In the genomic region with DNA sequence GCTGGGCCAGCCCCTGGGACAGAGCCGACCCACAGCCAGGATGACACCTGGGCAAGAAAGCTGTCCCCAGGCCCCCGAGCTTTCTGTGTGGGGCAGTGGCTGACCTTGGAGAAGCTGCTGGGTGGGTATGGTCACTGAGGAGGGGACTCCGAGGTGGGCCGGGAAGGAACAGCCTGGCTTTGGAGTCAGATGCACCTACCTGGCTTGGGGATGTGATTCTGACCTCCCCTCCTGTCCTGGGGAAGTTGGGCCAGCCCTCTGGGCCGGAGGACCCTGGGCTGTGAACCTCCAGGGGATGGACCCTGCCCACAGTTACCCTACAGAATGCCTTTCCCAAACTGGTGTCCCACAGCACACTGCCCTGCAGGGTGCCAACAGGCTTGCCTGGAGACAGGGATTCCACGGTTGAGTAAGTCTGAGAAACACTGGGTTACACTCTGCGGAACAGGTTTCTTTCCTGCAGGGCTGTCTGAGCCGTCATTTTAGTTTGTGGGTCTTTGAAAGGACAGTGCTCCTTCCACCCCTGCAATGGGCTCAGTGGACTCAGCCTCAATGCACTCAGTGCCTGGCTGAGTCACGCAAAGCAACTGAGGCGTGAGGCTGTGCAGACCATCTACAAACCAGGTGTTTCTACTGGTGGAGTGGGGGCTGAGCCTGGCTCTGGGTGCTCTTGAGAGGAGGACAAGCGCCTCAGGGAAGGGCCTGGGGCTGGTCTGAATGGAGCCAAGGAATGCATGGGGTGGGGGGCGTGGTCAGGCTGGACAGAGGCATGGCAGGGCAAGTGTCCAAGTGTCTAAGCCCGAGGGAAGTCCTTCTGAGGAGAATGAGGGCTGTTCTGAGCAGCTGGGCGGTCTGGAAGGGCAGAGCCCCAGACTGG, we compare ENCODE assay signal across 2 cellular contexts.
TF ChIP-seq lines count a peak whose summit lies in the region.

No MANE protein-coding gene starts in this region.

TF ChIP-seq in IMR-90, 13 proteins besides CTCF, POLR2A, EP300 and RAD21:
- no peak for TF ChIP-seq FOS (IDR thresholded peaks at IDR 0.05; ENCODE audit: low read depth, low read length)
- no peak for TF ChIP-seq NFE2L2 (IDR thresholded peaks at IDR 0.05; ENCODE audit: low read depth, low read length)
- TF ChIP-seq SMC3 (IDR thresholded peaks at IDR 0.05; ENCODE audit: low read depth, low read length), result no peak
- no peak for TF ChIP-seq CHD1 (IDR thresholded peaks at IDR 0.05; ENCODE audit: low read depth, low read length)
- TF ChIP-seq, protein P1, sequence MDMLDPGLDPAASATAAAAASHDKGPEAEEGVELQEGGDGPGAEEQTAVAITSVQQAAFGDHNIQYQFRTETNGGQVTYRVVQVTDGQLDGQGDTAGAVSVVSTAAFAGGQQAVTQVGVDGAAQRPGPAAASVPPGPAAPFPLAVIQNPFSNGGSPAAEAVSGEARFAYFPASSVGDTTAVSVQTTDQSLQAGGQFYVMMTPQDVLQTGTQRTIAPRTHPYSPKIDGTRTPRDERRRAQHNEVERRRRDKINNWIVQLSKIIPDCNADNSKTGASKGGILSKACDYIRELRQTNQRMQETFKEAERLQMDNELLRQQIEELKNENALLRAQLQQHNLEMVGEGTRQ (IDR thresholded peaks at IDR 0.05; ENCODE audit: low read depth, low read length), result no peak
- no peak for TF ChIP-seq CEBPB (IDR thresholded peaks at IDR 0.05; ENCODE audit: low read depth, low read length)
- TF ChIP-seq RCOR1 (IDR thresholded peaks at IDR 0.05; ENCODE audit: insufficient replicate concordance, low read length), result no peak
- TF ChIP-seq, protein P2, sequence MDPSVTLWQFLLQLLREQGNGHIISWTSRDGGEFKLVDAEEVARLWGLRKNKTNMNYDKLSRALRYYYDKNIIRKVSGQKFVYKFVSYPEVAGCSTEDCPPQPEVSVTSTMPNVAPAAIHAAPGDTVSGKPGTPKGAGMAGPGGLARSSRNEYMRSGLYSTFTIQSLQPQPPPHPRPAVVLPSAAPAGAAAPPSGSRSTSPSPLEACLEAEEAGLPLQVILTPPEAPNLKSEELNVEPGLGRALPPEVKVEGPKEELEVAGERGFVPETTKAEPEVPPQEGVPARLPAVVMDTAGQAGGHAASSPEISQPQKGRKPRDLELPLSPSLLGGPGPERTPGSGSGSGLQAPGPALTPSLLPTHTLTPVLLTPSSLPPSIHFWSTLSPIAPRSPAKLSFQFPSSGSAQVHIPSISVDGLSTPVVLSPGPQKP (IDR thresholded peaks at IDR 0.05; ENCODE audit: borderline replicate concordance, low read depth, low read length), result no peak
- no peak for TF ChIP-seq RFX5 (IDR thresholded peaks at IDR 0.05; ENCODE audit: low read depth, low read length)
- no peak for TF ChIP-seq MAZ (IDR thresholded peaks at IDR 0.05; ENCODE audit: borderline replicate concordance, low read depth, low read length)
- TF ChIP-seq MXI1 (IDR thresholded peaks at IDR 0.05; ENCODE audit: borderline replicate concordance, low read depth, low read length), result no peak
- no peak for TF ChIP-seq MAFK (IDR thresholded peaks at IDR 0.05; ENCODE audit: low read depth, low read length)
- TF ChIP-seq BHLHE40 (IDR thresholded peaks at IDR 0.05; ENCODE audit: low read depth, low read length), result no peak

TF ChIP-seq in H1, 55 proteins besides CTCF, POLR2A, EP300 and RAD21:
- TF ChIP-seq SIN3A (conservative IDR thresholded peaks at IDR 0.05 in 1 of 2, IDR thresholded peaks at IDR 0.05 in 1 of 2; ENCODE audit: low read depth in 1 of 2, low read length in 2 of 2) (no peak), RNF2 (IDR thresholded peaks at IDR 0.05; ENCODE audit: borderline replicate concordance, low read depth, low read length, missing control alignments, poor library complexity, severe bottlenecking) (no peak), SP4 (IDR thresholded peaks at IDR 0.05; ENCODE audit: low read length) (no peak), KDM1A (IDR thresholded peaks at IDR 0.05; ENCODE audit: borderline replicate concordance, low read length) (no peak), KDM4A (IDR thresholded peaks at IDR 0.05; ENCODE audit: low read depth, low read length, severe bottlenecking) (no peak), SAP30 (IDR thresholded peaks at IDR 0.05; ENCODE audit: insufficient read depth, insufficient replicate concordance, low read length) (no peak), YY1 (IDR thresholded peaks at IDR 0.05; ENCODE audit: low read depth, low read length) (no peak), NRF1 (IDR thresholded peaks at IDR 0.05; ENCODE audit: low read depth, low read length) (no peak), JUND (IDR thresholded peaks at IDR 0.05; ENCODE audit: low read length) (no peak), BACH1 (IDR thresholded peaks at IDR 0.05; ENCODE audit: low read length) (no peak)
- TF ChIP-seq, protein P3, sequence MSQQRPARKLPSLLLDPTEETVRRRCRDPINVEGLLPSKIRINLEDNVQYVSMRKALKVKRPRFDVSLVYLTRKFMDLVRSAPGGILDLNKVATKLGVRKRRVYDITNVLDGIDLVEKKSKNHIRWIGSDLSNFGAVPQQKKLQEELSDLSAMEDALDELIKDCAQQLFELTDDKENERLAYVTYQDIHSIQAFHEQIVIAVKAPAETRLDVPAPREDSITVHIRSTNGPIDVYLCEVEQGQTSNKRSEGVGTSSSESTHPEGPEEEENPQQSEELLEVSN (IDR thresholded peaks at IDR 0.05), result no peak
- TF ChIP-seq, protein P4, sequence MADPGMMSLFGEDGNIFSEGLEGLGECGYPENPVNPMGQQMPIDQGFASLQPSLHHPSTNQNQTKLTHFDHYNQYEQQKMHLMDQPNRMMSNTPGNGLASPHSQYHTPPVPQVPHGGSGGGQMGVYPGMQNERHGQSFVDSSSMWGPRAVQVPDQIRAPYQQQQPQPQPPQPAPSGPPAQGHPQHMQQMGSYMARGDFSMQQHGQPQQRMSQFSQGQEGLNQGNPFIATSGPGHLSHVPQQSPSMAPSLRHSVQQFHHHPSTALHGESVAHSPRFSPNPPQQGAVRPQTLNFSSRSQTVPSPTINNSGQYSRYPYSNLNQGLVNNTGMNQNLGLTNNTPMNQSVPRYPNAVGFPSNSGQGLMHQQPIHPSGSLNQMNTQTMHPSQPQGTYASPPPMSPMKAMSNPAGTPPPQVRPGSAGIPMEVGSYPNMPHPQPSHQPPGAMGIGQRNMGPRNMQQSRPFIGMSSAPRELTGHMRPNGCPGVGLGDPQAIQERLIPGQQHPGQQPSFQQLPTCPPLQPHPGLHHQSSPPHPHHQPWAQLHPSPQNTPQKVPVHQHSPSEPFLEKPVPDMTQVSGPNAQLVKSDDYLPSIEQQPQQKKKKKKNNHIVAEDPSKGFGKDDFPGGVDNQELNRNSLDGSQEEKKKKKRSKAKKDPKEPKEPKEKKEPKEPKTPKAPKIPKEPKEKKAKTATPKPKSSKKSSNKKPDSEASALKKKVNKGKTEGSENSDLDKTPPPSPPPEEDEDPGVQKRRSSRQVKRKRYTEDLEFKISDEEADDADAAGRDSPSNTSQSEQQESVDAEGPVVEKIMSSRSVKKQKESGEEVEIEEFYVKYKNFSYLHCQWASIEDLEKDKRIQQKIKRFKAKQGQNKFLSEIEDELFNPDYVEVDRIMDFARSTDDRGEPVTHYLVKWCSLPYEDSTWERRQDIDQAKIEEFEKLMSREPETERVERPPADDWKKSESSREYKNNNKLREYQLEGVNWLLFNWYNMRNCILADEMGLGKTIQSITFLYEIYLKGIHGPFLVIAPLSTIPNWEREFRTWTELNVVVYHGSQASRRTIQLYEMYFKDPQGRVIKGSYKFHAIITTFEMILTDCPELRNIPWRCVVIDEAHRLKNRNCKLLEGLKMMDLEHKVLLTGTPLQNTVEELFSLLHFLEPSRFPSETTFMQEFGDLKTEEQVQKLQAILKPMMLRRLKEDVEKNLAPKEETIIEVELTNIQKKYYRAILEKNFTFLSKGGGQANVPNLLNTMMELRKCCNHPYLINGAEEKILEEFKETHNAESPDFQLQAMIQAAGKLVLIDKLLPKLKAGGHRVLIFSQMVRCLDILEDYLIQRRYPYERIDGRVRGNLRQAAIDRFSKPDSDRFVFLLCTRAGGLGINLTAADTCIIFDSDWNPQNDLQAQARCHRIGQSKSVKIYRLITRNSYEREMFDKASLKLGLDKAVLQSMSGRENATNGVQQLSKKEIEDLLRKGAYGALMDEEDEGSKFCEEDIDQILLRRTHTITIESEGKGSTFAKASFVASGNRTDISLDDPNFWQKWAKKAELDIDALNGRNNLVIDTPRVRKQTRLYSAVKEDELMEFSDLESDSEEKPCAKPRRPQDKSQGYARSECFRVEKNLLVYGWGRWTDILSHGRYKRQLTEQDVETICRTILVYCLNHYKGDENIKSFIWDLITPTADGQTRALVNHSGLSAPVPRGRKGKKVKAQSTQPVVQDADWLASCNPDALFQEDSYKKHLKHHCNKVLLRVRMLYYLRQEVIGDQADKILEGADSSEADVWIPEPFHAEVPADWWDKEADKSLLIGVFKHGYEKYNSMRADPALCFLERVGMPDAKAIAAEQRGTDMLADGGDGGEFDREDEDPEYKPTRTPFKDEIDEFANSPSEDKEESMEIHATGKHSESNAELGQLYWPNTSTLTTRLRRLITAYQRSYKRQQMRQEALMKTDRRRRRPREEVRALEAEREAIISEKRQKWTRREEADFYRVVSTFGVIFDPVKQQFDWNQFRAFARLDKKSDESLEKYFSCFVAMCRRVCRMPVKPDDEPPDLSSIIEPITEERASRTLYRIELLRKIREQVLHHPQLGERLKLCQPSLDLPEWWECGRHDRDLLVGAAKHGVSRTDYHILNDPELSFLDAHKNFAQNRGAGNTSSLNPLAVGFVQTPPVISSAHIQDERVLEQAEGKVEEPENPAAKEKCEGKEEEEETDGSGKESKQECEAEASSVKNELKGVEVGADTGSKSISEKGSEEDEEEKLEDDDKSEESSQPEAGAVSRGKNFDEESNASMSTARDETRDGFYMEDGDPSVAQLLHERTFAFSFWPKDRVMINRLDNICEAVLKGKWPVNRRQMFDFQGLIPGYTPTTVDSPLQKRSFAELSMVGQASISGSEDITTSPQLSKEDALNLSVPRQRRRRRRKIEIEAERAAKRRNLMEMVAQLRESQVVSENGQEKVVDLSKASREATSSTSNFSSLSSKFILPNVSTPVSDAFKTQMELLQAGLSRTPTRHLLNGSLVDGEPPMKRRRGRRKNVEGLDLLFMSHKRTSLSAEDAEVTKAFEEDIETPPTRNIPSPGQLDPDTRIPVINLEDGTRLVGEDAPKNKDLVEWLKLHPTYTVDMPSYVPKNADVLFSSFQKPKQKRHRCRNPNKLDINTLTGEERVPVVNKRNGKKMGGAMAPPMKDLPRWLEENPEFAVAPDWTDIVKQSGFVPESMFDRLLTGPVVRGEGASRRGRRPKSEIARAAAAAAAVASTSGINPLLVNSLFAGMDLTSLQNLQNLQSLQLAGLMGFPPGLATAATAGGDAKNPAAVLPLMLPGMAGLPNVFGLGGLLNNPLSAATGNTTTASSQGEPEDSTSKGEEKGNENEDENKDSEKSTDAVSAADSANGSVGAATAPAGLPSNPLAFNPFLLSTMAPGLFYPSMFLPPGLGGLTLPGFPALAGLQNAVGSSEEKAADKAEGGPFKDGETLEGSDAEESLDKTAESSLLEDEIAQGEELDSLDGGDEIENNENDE (IDR thresholded peaks at IDR 0.05; ENCODE audit: insufficient replicate concordance, low read length), result no peak
- TF ChIP-seq, protein P5, sequence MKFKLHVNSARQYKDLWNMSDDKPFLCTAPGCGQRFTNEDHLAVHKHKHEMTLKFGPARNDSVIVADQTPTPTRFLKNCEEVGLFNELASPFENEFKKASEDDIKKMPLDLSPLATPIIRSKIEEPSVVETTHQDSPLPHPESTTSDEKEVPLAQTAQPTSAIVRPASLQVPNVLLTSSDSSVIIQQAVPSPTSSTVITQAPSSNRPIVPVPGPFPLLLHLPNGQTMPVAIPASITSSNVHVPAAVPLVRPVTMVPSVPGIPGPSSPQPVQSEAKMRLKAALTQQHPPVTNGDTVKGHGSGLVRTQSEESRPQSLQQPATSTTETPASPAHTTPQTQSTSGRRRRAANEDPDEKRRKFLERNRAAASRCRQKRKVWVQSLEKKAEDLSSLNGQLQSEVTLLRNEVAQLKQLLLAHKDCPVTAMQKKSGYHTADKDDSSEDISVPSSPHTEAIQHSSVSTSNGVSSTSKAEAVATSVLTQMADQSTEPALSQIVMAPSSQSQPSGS (IDR thresholded peaks at IDR 0.05; ENCODE audit: low read length), result no peak
